ENCODE assay signal across 8 cellular contexts in the genomic region with DNA sequence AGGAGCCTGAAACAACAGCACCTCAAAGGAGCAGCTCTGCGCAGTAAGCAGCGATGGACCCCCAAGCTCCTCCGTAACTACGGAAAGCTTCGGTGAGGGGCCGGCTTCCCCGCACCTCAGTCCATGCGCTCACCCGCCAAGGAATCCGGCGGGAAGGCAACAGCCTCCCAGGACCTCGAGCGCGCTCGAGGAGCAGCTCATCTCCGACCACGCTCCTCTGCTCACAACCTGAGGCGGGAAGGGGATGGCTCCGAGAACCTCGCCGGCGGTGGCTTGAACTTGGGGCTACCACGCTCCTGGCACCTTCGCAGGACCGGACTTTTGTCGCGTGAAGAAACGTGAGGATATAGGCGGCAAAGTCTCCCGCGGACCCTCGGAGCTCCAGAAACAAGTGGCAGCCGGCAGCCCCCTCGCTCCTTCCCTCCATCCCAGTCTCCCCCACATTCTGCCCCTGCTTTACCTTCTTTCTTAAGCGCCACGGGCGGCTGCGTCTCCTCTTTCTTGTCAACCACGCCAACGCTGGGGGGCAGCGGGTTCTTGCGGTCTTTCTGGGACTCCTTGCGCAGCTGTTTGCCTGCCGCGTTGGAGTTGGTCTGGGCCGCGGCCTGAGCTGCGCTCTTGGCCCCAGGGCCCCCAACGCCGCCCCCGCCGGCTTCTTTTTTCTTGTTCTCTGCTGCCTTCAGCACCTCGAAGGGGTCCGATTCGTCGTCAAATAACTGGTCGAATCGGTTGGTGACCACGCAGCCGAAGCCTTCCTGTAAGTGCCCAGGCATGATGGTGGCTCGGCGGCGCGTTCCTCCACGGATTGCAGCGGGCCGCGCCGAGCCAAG.
DNase-seq lines count a peak whose midpoint lies in the region; ATAC-seq and TF ChIP-seq lines count a peak whose summit lies in the region.

No MANE protein-coding gene starts in this region.

- TF ChIP-seq CTCF in VCaP (conservative IDR thresholded peaks at IDR 0.05), result no peak

- peak; percentile 21 for DNase-seq in activated gamma-delta T cell treated with Interleukin-2 at 50 U/mL for 16 hours
- no peak for DNase-seq in activated gamma-delta T cell (lab: John Stamatoyannopoulos, UW)
- DNase-seq in medulla oblongata (ENCODE audit: extremely low spot score), result peak; percentile 26
- peak; percentile 4 for DNase-seq in stimulated activated CD8-positive, alpha-beta memory T cell treated with anti-CD3 and anti-CD28 coated beads, Interleukin-12 subunit alpha, Interleukin-12 subunit beta, amount 100 ng/mL, for 1 hour (ENCODE audit: low read depth)

- peaks cover 44% of the 10 kb centered on the region for H3K4me1 Mint-ChIP-seq in dendritic cell treated with granulocyte-macrophage colony-stimulating factor and Interleukin-4, amounts not matched to agents 40 ng/mL and 50 ng/mL, for 4 days (ENCODE audit: low read depth)

- H3K27ac ChIP-seq in VCaP, result peak overlapping the region; percentile 93

- peaks cover 43% of the 10 kb centered on the region for H3K36me3 Mint-ChIP-seq in dendritic cell treated with granulocyte-macrophage colony-stimulating factor and Interleukin-4, amounts not matched to agents 40 ng/mL and 50 ng/mL, for 4 days (ENCODE audit: low read depth)

- intact Hi-C loops in dendritic cell treated with granulocyte-macrophage colony-stimulating factor and Interleukin-4, amounts not matched to agents 40 ng/mL and 50 ng/mL, for 4 days (cut with micrococcal nuclease), result loop anchor here (2.0 to 10.0 kb wide), 5 partner anchors 117 to 2005 kb away; partner anchors contain the start of genes LEPR, LEPROT and SLC35D1

- no peaks in the 10 kb centered on the region for H3K9me3 Mint-ChIP-seq in dendritic cell treated with granulocyte-macrophage colony-stimulating factor and Interleukin-4, amounts not matched to agents 40 ng/mL and 50 ng/mL, for 4 days

- ATAC-seq in HG03280 (IDR thresholded peaks at IDR 0.05; ENCODE audit: unreplicated experiment), result peak; percentile 11
- ATAC-seq in GM18502 (IDR thresholded peaks at IDR 0.05; ENCODE audit: poor library complexity, unreplicated experiment), result no peak

- peak overlapping the region; percentile 95 for H3K27ac Mint-ChIP-seq in dendritic cell treated with granulocyte-macrophage colony-stimulating factor and Interleukin-4, amounts not matched to agents 40 ng/mL and 50 ng/mL, for 4 days

- H3K27me3 Mint-ChIP-seq in dendritic cell treated with granulocyte-macrophage colony-stimulating factor and Interleukin-4, amounts not matched to agents 40 ng/mL and 50 ng/mL, for 4 days, result no peaks in the 10 kb centered on the region

- peak overlapping the region; percentile 97 for H3K4me3 Mint-ChIP-seq in dendritic cell treated with granulocyte-macrophage colony-stimulating factor and Interleukin-4, amounts not matched to agents 40 ng/mL and 50 ng/mL, for 4 days
